ENCODE assay signal across 9 cellular contexts in genomic region chr15:66389098-66389858, GRCh38. TPM values are rescaled to one million over a fixed set of nuclear protein-coding genes. Genes with fewer than 3 reads are reported as not detected.
DNase-seq lines count a peak whose midpoint lies in the region; ATAC-seq and TF ChIP-seq lines count a peak whose summit lies in the region.
"Had no signal": no experiment of that assay in that cellular context is flagged by ENCODE, and none has a peak within 500 bp of the region (broad histone marks: within the 10 kb centered on the region; RNA-seq: fewer than 3 reads in every experiment).

No MANE protein-coding gene starts in this region.

- H3K27me3 Mint-ChIP-seq in CD4-positive, alpha-beta memory T cell: no peaks in the 10 kb centered on the region
- H3K27me3 Mint-ChIP-seq in HFFc6 (ENCODE audit: insufficient read depth): no peaks in the 10 kb centered on the region; the same call in 1 of the 2 replicates
- no peaks in the 10 kb centered on the region for H3K27me3 Mint-ChIP-seq in activated T-cell treated with anti-CD3 and anti-CD28 coated beads, Interleukin-2, amount 50 U/mL, for 4 hours (ENCODE audit: low read depth)
- no peaks in the 10 kb centered on the region for H3K27me3 Mint-ChIP-seq in naive B cell

- H2BK15ac ChIP-seq in mesendoderm (replicated peaks; ENCODE audit: low read depth): no peak overlapping the region

- H3K4ac ChIP-seq in mesendoderm (ENCODE audit: low read depth, low read length): no peak overlapping the region

- no CpG with 5 or more reads among the region's 14 CpGs for WGBS in mesendoderm (ENCODE audit: extremely low coverage, insufficient coverage, low lambda C conversion rate)

- peaks cover 55 to 84% (median 71%) of the 10 kb centered on the region in 4 donors for H3K4me1 Mint-ChIP-seq in CD4-positive, alpha-beta memory T cell
- peaks cover 59% of the 10 kb centered on the region for H3K4me1 Mint-ChIP-seq in HFFc6 (ENCODE audit: low read depth)
- peaks cover 72% of the 10 kb centered on the region for H3K4me1 Mint-ChIP-seq in activated T-cell treated with anti-CD3 and anti-CD28 coated beads, Interleukin-2, amount 50 U/mL, for 4 hours (ENCODE audit: low read depth)
- H3K4me1 Mint-ChIP-seq in naive B cell: peaks cover 60 to 77% (median 77%) of the 10 kb centered on the region in 3 donors

- peak in 2 of 5 donors; percentile 26 to 30 for DNase-seq in CD4-positive, alpha-beta memory T cell
- DNase-seq in HFFc6: no peak
- DNase-seq in activated T-cell treated with anti-CD3 and anti-CD28 coated beads, Interleukin-2, amount 50 U/mL, for 4 hours: no peak
- DNase-seq in naive B cell: no peak
- no peak for DNase-seq in omental fat pad (ENCODE audit: low spot score)
- no peak for DNase-seq in mesendoderm
- no peak for DNase-seq in NCI-H146 treated with DMSO at 0.1 percent for 48 hours (lab: John Stamatoyannopoulos, UW; ENCODE audit: unreplicated experiment)
- DNase-seq: COR-L47 had no signal

- no peak overlapping the region for H3K18ac ChIP-seq in mesendoderm (ENCODE audit: low read length)

- H3K79me1 ChIP-seq in mesendoderm (ENCODE audit: low read length): peaks cover 22% of the 10 kb centered on the region

- H3K9me3 Mint-ChIP-seq in CD4-positive, alpha-beta memory T cell: no peaks in the 10 kb centered on the region
- H3K9me3 Mint-ChIP-seq in HFFc6 (no peaks in the 10 kb centered on the region), naive B cell (no peaks in the 10 kb centered on the region)
- H3K9me3 Mint-ChIP-seq in activated T-cell treated with anti-CD3 and anti-CD28 coated beads, Interleukin-2, amount 50 U/mL, for 4 hours: no peaks in the 10 kb centered on the region

- H3K36me3 ChIP-seq in CD4-positive, alpha-beta memory T cell (ENCODE audit: insufficient read depth, low read length): no peaks in the 10 kb centered on the region
- H3K36me3 ChIP-seq in mesendoderm (ENCODE audit: control insufficient read depth, insufficient read depth, low read length): no peaks in the 10 kb centered on the region

- H3K36me3 Mint-ChIP-seq in CD4-positive, alpha-beta memory T cell: peaks cover 7 to 12% of the 10 kb centered on the region in 2 donors
- H3K36me3 Mint-ChIP-seq in HFFc6 (ENCODE audit: low read depth) (peaks cover 17% of the 10 kb centered on the region), naive B cell (peaks cover 5 to 8% of the 10 kb centered on the region in 2 donors)
- H3K36me3 Mint-ChIP-seq in activated T-cell treated with anti-CD3 and anti-CD28 coated beads, Interleukin-2, amount 50 U/mL, for 4 hours (ENCODE audit: insufficient read depth): peaks cover 10% of the 10 kb centered on the region

- no peaks in the 10 kb centered on the region for H3K9me3 ChIP-seq in CD4-positive, alpha-beta memory T cell (ENCODE audit: control insufficient read depth in 1 of 2, low read length in 2 of 2)

- no peak overlapping the region for H3K9ac ChIP-seq in mesendoderm (ENCODE audit: low read length)

- H3K79me2 ChIP-seq in mesendoderm (ENCODE audit: control insufficient read depth, insufficient read depth, low read length): peaks cover 60% of the 10 kb centered on the region

- no peak overlapping the region for H3K56ac ChIP-seq in mesendoderm (ENCODE audit: low read length)

- H2AK5ac ChIP-seq in mesendoderm (ENCODE audit: low read length): no peak overlapping the region

- POLR2A ChIA-PET in CD4-positive, alpha-beta memory T cell (lab: Charles Lee; ENCODE audit: partially characterized antibody): interaction anchor here (0.9 to 9.0 kb wide), 7 partner anchors 10 to 115 kb away, joined by 3 to 119 read pairs (median 13); partner anchors contain the start of genes RPL4, SNAPC5, TIPIN and ZWILCH

- intact Hi-C loops in CD4-positive, alpha-beta memory T cell (cut with micrococcal nuclease): loop anchor here (5.0 kb wide), 2 partner anchors 38 to 97 kb away; partner anchors contain the start of gene DIS3L

- no peak overlapping the region for H2BK120ac ChIP-seq in mesendoderm (ENCODE audit: low read depth, low read length)

- CTCF ChIA-PET in CD4-positive, alpha-beta memory T cell (lab: Charles Lee; ENCODE audit: partially characterized antibody): interaction anchor here (1.0 to 6.6 kb wide), 3 partner anchors 13 to 110 kb away, joined by 3 to 119 read pairs (median 44); partner anchors contain the start of gene SNAPC5

- H3K4me1 ChIP-seq in CD4-positive, alpha-beta memory T cell (ENCODE audit: insufficient read depth, low read length): peaks cover 67% of the 10 kb centered on the region
- peaks cover 3% of the 10 kb centered on the region for H3K4me1 ChIP-seq in mesendoderm (ENCODE audit: control insufficient read depth, low read depth, low read length)

- peak overlapping the region; percentile 54 for H3K27ac ChIP-seq in CD4-positive, alpha-beta memory T cell (ENCODE audit: low read depth, low read length)
- H3K27ac ChIP-seq in mesendoderm (ENCODE audit: low read depth, low read length): no peak overlapping the region

- H3K23ac ChIP-seq in mesendoderm (ENCODE audit: low read length): no peak overlapping the region

- TF ChIP-seq CTCF in HFFc6 (IDR thresholded peaks at IDR 0.05): no peak
- no peak for TF ChIP-seq CTCF in omental fat pad (IDR thresholded peaks at IDR 0.05)

- H4K8ac ChIP-seq in mesendoderm (ENCODE audit: low read depth, low read length): no peak overlapping the region

- no peak overlapping the region for H4K5ac ChIP-seq in mesendoderm (ENCODE audit: low read length)

- peak overlapping the region; percentile 75 to 98 (median 94) for H3K4me3 Mint-ChIP-seq in CD4-positive, alpha-beta memory T cell
- H3K4me3 Mint-ChIP-seq in HFFc6 (peak overlapping the region; percentile 92), naive B cell (peak overlapping the region in 7 of 8 donors; percentile 62 to 96 (median 81))
- peak overlapping the region; percentile 91 for H3K4me3 Mint-ChIP-seq in activated T-cell treated with anti-CD3 and anti-CD28 coated beads, Interleukin-2, amount 50 U/mL, for 4 hours

- no peak overlapping the region for H3K4me2 ChIP-seq in mesendoderm (ENCODE audit: low read length)

- no peak for ATAC-seq in activated T-cell treated with anti-CD3 and anti-CD28 coated beads, Interleukin-2, amount 50 U/mL, for 4 hours
- no peak for ATAC-seq in naive B cell (ENCODE audit: low read depth in 2 of 2)
- ATAC-seq in omental fat pad (ENCODE audit: low FRiP score): no peak
- ATAC-seq in HG03139 (IDR thresholded peaks at IDR 0.05; ENCODE audit: unreplicated experiment): no peak

- H3K27ac Mint-ChIP-seq in CD4-positive, alpha-beta memory T cell: peak overlapping the region; percentile 69 to 96 (median 91)
- H3K27ac Mint-ChIP-seq in HFFc6 (no peak overlapping the region), naive B cell (peak overlapping the region; percentile 41 to 96 (median 84))

- no peak overlapping the region for H3K4me3 ChIP-seq in CD4-positive, alpha-beta memory T cell (ENCODE audit: low read length in 2 of 2)
- no peak overlapping the region for H3K4me3 ChIP-seq in mesendoderm (ENCODE audit: low read length)

- H3K27me3 ChIP-seq in CD4-positive, alpha-beta memory T cell (ENCODE audit: insufficient read depth, low read length): no peaks in the 10 kb centered on the region
- H3K27me3 ChIP-seq in mesendoderm (ENCODE audit: insufficient read depth, low read length, poor library complexity): no peaks in the 10 kb centered on the region

- H2BK5ac ChIP-seq in mesendoderm (ENCODE audit: low read length): no peak overlapping the region

RNA-seq across cellular contexts. Expression of gene MAP2K1, which starts 2.6 kb away (rescaled TPM):
- 10 to 100 TPM; 54.0 to 54.9 TPM for total RNA-seq in CD4-positive, alpha-beta memory T cell
- 10 to 100 TPM; 44.9 to 71.2 TPM for polyA plus RNA-seq in CD4-positive, alpha-beta memory T cell
- 10 to 100 TPM; 45.2 to 64.7 (median 49.5) TPM for total RNA-seq in HFFc6 (2021; fragmentation: NEBNext Ultra II Directional; extraction: Animal tissue kit (Norgen Biotek cat#: 25700))
- 10 to 100 TPM; 71.8 to 77.6 (median 75.3) TPM for total RNA-seq in activated T-cell treated with anti-CD3 and anti-CD28 coated beads, Interleukin-2, amount 50 U/mL, for 4 hours
- 10 to 100 TPM; 40.0 to 45.8 (median 42.5) TPM for polyA plus RNA-seq in naive B cell (ENCODE audit: low read depth in 6 of 6)
- 10 to 100 TPM; 49.3 to 63.2 (median 59.6) TPM for total RNA-seq in omental fat pad
- polyA plus RNA-seq in mesendoderm (2013, experiment 1 of 2): 29.3 TPM
- 29.3 TPM for polyA plus RNA-seq in mesendoderm (2013, experiment 2 of 2)

RNA-seq across cellular contexts. Expression of gene TIPIN, which starts 32.8 kb away (rescaled TPM):
- total RNA-seq in CD4-positive, alpha-beta memory T cell: 1 to 10 TPM; 5.9 to 9.0 TPM
- 1 to 10 TPM; 5.0 to 6.9 TPM for polyA plus RNA-seq in CD4-positive, alpha-beta memory T cell
- 10 to 100 TPM in 5 of 6 experiments, 1 to 10 TPM in 1; 7.8 to 15.7 (median 14.4) TPM for total RNA-seq in HFFc6 (2021; fragmentation: NEBNext Ultra II Directional; extraction: Animal tissue kit (Norgen Biotek cat#: 25700))
- 10 to 100 TPM; 63.8 to 79.6 (median 69.3) TPM for total RNA-seq in activated T-cell treated with anti-CD3 and anti-CD28 coated beads, Interleukin-2, amount 50 U/mL, for 4 hours
- 10 to 100 TPM in 4 of 6 donors, 1 to 10 TPM in 2; 6.2 to 14.8 (median 12.4) TPM for polyA plus RNA-seq in naive B cell (ENCODE audit: low read depth in 6 of 6)
- total RNA-seq in omental fat pad: 1 to 10 TPM; 2.3 to 5.8 (median 5.2) TPM
- 31.4 TPM for polyA plus RNA-seq in mesendoderm (2013, experiment 1 of 2)
- polyA plus RNA-seq in mesendoderm (2013, experiment 2 of 2): 31.9 TPM
